Comparison of ENCODE assay signal across 27 cellular contexts in the genomic region with DNA sequence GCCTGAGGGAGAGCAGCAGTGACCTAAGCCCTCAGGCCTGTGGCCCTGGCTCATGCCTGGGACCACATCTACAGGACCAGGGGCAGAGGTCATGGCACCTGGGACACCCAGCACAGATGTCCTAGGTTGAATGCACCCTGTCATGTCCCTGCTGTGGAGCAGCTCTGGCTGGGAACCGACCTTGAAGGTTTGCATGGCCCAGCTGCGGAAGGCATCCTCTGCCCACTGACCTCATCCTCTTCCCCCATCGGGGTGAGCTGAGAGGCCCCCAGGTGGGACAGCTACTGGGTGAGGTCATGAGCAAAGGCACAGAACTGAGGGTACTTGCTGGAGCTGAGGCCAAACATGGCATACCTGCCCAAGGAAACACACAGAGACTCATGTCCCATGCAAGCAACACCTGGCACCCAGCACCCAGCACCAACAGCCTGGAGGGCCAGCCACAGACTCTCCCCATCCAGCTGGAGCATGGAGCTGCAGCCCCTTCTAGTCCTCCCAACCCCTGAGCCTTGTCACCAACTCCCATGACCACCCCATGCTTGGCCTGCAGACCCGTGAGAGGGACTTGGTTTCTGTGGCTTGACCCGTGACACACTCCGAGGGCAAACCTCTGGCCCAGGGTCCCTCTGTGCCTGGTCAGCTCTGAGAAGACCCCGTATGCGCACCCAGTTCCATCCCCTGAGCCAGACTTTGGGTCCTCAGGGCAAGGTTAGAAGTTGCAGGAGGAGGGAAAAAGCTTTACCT. TPM values are rescaled to one million over a fixed set of nuclear protein-coding genes. Genes with fewer than 3 reads are reported as not detected.
DNase-seq lines count a peak whose midpoint lies in the region; ATAC-seq, FAIRE-seq and TF ChIP-seq lines count a peak whose summit lies in the region.
"Had no signal": no experiment of that assay in that cellular context is flagged by ENCODE, and none has a peak within 500 bp of the region (broad histone marks: within the 10 kb centered on the region; RNA-seq: fewer than 3 reads in every experiment).

No MANE protein-coding gene starts in this region.

- TF ChIP-seq CTCF in natural killer cell (IDR thresholded peaks at IDR 0.05), result no peak
- TF ChIP-seq CTCF in upper lobe of right lung (IDR thresholded peaks at IDR 0.05), result no peak
- TF ChIP-seq CTCF in D721Med (IDR thresholded peaks at IDR 0.05; ENCODE audit: insufficient read depth, missing control alignments), result no peak

- intact Hi-C loops in natural killer cell (cut with micrococcal nuclease), result no loop called here
- intact Hi-C loops in upper lobe of right lung (cut with DNase I), result no loop called here

- no peaks in the 10 kb centered on the region for H3K4me1 ChIP-seq in neuronal stem cell (ENCODE audit: control insufficient read depth in 2 of 2, insufficient read depth in 1 of 2, low read depth in 1 of 2, low read length in 2 of 2)
- H3K4me1 ChIP-seq in upper lobe of right lung, result no peaks in the 10 kb centered on the region
- H3K4me1 ChIP-seq: A549; BE2C; BLaER1 treated with 17β-estradiol and CSF1 and Interleukin-3, amounts not matched to agents 10 nM and 100 nM; HAP-1 had no signal

- no peaks in the 10 kb centered on the region for H3K36me3 ChIP-seq in neuronal stem cell (replicated peaks in 1 of 2; ENCODE audit: control insufficient read depth in 2 of 2, insufficient read depth in 2 of 2, low read length in 2 of 2)
- no peaks in the 10 kb centered on the region for H3K36me3 ChIP-seq in upper lobe of right lung
- H3K36me3 ChIP-seq: BE2C; BLaER1 treated with 17β-estradiol and CSF1 and Interleukin-3, amounts not matched to agents 10 nM and 100 nM; HAP-1 had no signal

- H2AK5ac ChIP-seq in neuronal stem cell (ENCODE audit: low read depth, low read length), result no peak overlapping the region

- DNase-seq in natural killer cell treated with Interleukin-12 subunit alpha and Interleukin-12 subunit beta and Interleukin-15 and Interleukin-18, amount 100 ng/mL, for 72 hours (ENCODE audit: low spot score), result no peak
- DNase-seq in natural killer cell, result no peak
- peak; percentile 79 for DNase-seq in mesenteric fat pad (ENCODE audit: low spot score)
- DNase-seq in neuronal stem cell (ENCODE audit: low spot score), result no peak
- peak; percentile 39 for DNase-seq in upper lobe of right lung
- DNase-seq in T1000 (lab: John Stamatoyannopoulos, UW), result no peak
- no peak for DNase-seq in D721Med (ENCODE audit: insufficient read length, low spot score)
- DNase-seq: 8988T; ACHN; AML-193; BE2C; CD8-positive, alpha-beta memory T cell; DMS53; DMS79 treated with DMSO at 0.1 percent for 48 hours; GF-D8; HFFc6 had no signal

- H3K27ac ChIP-seq in neuronal stem cell (replicated peaks; ENCODE audit: low read length) (no peak overlapping the region), upper lobe of right lung (no peak overlapping the region)
- H3K27ac ChIP-seq: A549; BLaER1 treated with 17β-estradiol and CSF1 and Interleukin-3, amounts not matched to agents 10 nM and 100 nM had no signal

- H3K14ac ChIP-seq in neuronal stem cell (ENCODE audit: low read length), result no peak overlapping the region

- H2BK120ac ChIP-seq in neuronal stem cell (ENCODE audit: low read depth, low read length), result no peak overlapping the region

- H4K91ac ChIP-seq in neuronal stem cell (ENCODE audit: low read depth, low read length, poor library complexity), result no peak overlapping the region

- no peak overlapping the region for H2AFZ ChIP-seq in neuronal stem cell (ENCODE audit: low read length)
- H2AFZ ChIP-seq: GM23338 had no signal

- no peaks in the 10 kb centered on the region for H3K9me3 Mint-ChIP-seq in natural killer cell treated with Interleukin-12 subunit alpha and Interleukin-12 subunit beta and Interleukin-15 and Interleukin-18, amount 100 ng/mL, for 72 hours
- H3K9me3 Mint-ChIP-seq in natural killer cell, result no peaks in the 10 kb centered on the region
- H3K9me3 Mint-ChIP-seq: CD14-positive monocyte; CD4-positive, alpha-beta T cell; CD8-positive, alpha-beta memory T cell; HFFc6 had no signal

- H3K36me3 Mint-ChIP-seq in natural killer cell treated with Interleukin-12 subunit alpha and Interleukin-12 subunit beta and Interleukin-15 and Interleukin-18, amount 100 ng/mL, for 72 hours, result no peaks in the 10 kb centered on the region
- H3K36me3 Mint-ChIP-seq in natural killer cell, result no peaks in the 10 kb centered on the region
- H3K36me3 Mint-ChIP-seq: CD14-positive monocyte; CD8-positive, alpha-beta memory T cell had no signal

- H3K27ac Mint-ChIP-seq in natural killer cell treated with Interleukin-12 subunit alpha and Interleukin-12 subunit beta and Interleukin-15 and Interleukin-18, amount 100 ng/mL, for 72 hours, result no peak overlapping the region
- no peak overlapping the region for H3K27ac Mint-ChIP-seq in natural killer cell
- H3K27ac Mint-ChIP-seq: CD14-positive monocyte; CD4-positive, alpha-beta T cell; CD8-positive, alpha-beta memory T cell; GM23338; HFFc6 had no signal

- H3K4me2 ChIP-seq in neuronal stem cell (ENCODE audit: insufficient read depth, low read length, poor library complexity, severe bottlenecking), result no peak overlapping the region
- H3K4me2 ChIP-seq: A549; BLaER1 treated with 17β-estradiol and CSF1 and Interleukin-3, amounts not matched to agents 10 nM and 100 nM; GM23338 had no signal

- peak; percentile 11 to 22 for ATAC-seq in natural killer cell treated with Interleukin-12 subunit alpha and Interleukin-12 subunit beta and Interleukin-15 and Interleukin-18, amount 100 ng/mL, for 72 hours
- ATAC-seq in natural killer cell, result no peak
- no peak for ATAC-seq in upper lobe of right lung
- ATAC-seq in HG03095 (IDR thresholded peaks at IDR 0.05; ENCODE audit: unreplicated experiment), result no peak
- ATAC-seq: A549, GM23338 had no signal

- no peak for FAIRE-seq in D721Med (lab: Jason Lieb, UNC)
- FAIRE-seq: A549, GM12891, GM18507, H54 had no signal

- H3K4ac ChIP-seq in neuronal stem cell (ENCODE audit: low read length), result no peak overlapping the region

- H3K9ac ChIP-seq in neuronal stem cell (ENCODE audit: low read depth, low read length, poor library complexity), result no peak overlapping the region
- H3K9ac ChIP-seq: BLaER1 treated with 17β-estradiol and CSF1 and Interleukin-3, amounts not matched to agents 10 nM and 100 nM had no signal

- peaks cover 0 to 10% (median 0%) of the 10 kb centered on the region in 3 experiments for H3K27me3 ChIP-seq in neuronal stem cell (ENCODE audit: control insufficient read depth in 3 of 3, insufficient read depth in 3 of 3, low read depth in 1 of 3, low read length in 3 of 3)
- no peaks in the 10 kb centered on the region for H3K27me3 ChIP-seq in upper lobe of right lung
- H3K27me3 ChIP-seq: BE2C; BLaER1 treated with 17β-estradiol and CSF1 and Interleukin-3, amounts not matched to agents 10 nM and 100 nM had no signal

- H3K9me3 ChIP-seq in neuronal stem cell (replicated peaks in 1 of 2; ENCODE audit: control insufficient read depth in 2 of 2, insufficient read depth in 1 of 2, low read depth in 1 of 2, low read length in 2 of 2) (no peaks in the 10 kb centered on the region), upper lobe of right lung (no peaks in the 10 kb centered on the region)
- H3K9me3 ChIP-seq: A549; BE2C; BLaER1 treated with 17β-estradiol and CSF1 and Interleukin-3, amounts not matched to agents 10 nM and 100 nM; HAP-1 had no signal

- H3K4me3 Mint-ChIP-seq in natural killer cell treated with Interleukin-12 subunit alpha and Interleukin-12 subunit beta and Interleukin-15 and Interleukin-18, amount 100 ng/mL, for 72 hours, result no peak overlapping the region
- no peak overlapping the region for H3K4me3 Mint-ChIP-seq in natural killer cell
- H3K4me3 Mint-ChIP-seq: CD14-positive monocyte; CD4-positive, alpha-beta T cell; CD8-positive, alpha-beta memory T cell; GM23338; HFFc6 had no signal

- no peaks in the 10 kb centered on the region for H3K27me3 Mint-ChIP-seq in natural killer cell treated with Interleukin-12 subunit alpha and Interleukin-12 subunit beta and Interleukin-15 and Interleukin-18, amount 100 ng/mL, for 72 hours
- H3K27me3 Mint-ChIP-seq in natural killer cell (ENCODE audit: low read depth in 2 of 2), result no peaks in the 10 kb centered on the region
- H3K27me3 Mint-ChIP-seq: CD4-positive, alpha-beta T cell had no signal

- H2BK12ac ChIP-seq in neuronal stem cell (ENCODE audit: low read length), result no peak overlapping the region

- peaks cover 2% of the 10 kb centered on the region for H3K79me1 ChIP-seq in neuronal stem cell (ENCODE audit: low read depth, low read length)

- H3K4me3 ChIP-seq in neuronal stem cell (ENCODE audit: low read length in 2 of 2) (peak overlapping the region in 1 of 2 donors; percentile 42), upper lobe of right lung (no peak overlapping the region)
- H3K4me3 ChIP-seq: A549; BLaER1 treated with 17β-estradiol and CSF1 and Interleukin-3, amounts not matched to agents 10 nM and 100 nM; GM23338; HAP-1 had no signal

- H2BK15ac ChIP-seq in neuronal stem cell (ENCODE audit: low read length), result no peak overlapping the region

- H3K4me1 Mint-ChIP-seq in natural killer cell treated with Interleukin-12 subunit alpha and Interleukin-12 subunit beta and Interleukin-15 and Interleukin-18, amount 100 ng/mL, for 72 hours (ENCODE audit: low read depth in 2 of 2), result no peaks in the 10 kb centered on the region
- no peaks in the 10 kb centered on the region for H3K4me1 Mint-ChIP-seq in natural killer cell
- H3K4me1 Mint-ChIP-seq: CD14-positive monocyte; CD8-positive, alpha-beta memory T cell; GM23338 had no signal

- H3K23ac ChIP-seq in neuronal stem cell (ENCODE audit: low read depth, low read length, poor library complexity), result no peak overlapping the region

- H2BK5ac ChIP-seq in neuronal stem cell (ENCODE audit: low read length), result no peak overlapping the region

- WGBS in neuronal stem cell (ENCODE audit: extremely low coverage in 2 of 2, insufficient read length in 2 of 2, insufficient replicate concordance in 1 of 2), 2 donors, result no CpG with 5 or more reads among the region's 8 CpGs

- peak overlapping the region; percentile 58 for H3K18ac ChIP-seq in neuronal stem cell (ENCODE audit: low read length)

- H4K8ac ChIP-seq in neuronal stem cell (ENCODE audit: low read depth, low read length), result no peak overlapping the region

RNA-seq across cellular contexts. Expression of a gene that starts 33.0 kb away (rescaled TPM):
- 10 to 100 TPM; 19.9 to 29.6 TPM for total RNA-seq in natural killer cell treated with Interleukin-12 subunit alpha and Interleukin-12 subunit beta and Interleukin-15 and Interleukin-18, amount 100 ng/mL, for 72 hours
- total RNA-seq in natural killer cell, result 100 to 1,000 TPM in 2 of 3 donors, 10 to 100 TPM in 1; 83.4 to 142 (median 102) TPM
- 116 TPM for total RNA-seq in mesenteric fat pad
- polyA plus RNA-seq in neuronal stem cell (2013, experiment 1 of 2), result 1.3 TPM
- 1.8 TPM for polyA plus RNA-seq in neuronal stem cell (2013, experiment 2 of 2)
- 185 TPM for total RNA-seq in upper lobe of right lung
- total RNA-seq: G401 had no signal

Comparison
In these comparisons a context has a peak if more than half of its experiments do, and no peak if none do; other contexts are left out.
1. ATAC-seq: peak in natural killer cell treated with Interleukin-12 subunit alpha and Interleukin-12 subunit beta and Interleukin-15 and Interleukin-18, amount 100 ng/mL, for 72 hours (2 of 2); none in natural killer cell (0 of 3), upper lobe of right lung (single experiment) and HG03095 (single experiment).
2. DNase-seq: peak in mesenteric fat pad (single experiment) and upper lobe of right lung (single experiment); none in natural killer cell treated with Interleukin-12 subunit alpha and Interleukin-12 subunit beta and Interleukin-15 and Interleukin-18, amount 100 ng/mL, for 72 hours (single experiment), natural killer cell (single experiment), neuronal stem cell (single experiment), T1000 (single experiment) and D721Med (single experiment).